In the genomic region with DNA sequence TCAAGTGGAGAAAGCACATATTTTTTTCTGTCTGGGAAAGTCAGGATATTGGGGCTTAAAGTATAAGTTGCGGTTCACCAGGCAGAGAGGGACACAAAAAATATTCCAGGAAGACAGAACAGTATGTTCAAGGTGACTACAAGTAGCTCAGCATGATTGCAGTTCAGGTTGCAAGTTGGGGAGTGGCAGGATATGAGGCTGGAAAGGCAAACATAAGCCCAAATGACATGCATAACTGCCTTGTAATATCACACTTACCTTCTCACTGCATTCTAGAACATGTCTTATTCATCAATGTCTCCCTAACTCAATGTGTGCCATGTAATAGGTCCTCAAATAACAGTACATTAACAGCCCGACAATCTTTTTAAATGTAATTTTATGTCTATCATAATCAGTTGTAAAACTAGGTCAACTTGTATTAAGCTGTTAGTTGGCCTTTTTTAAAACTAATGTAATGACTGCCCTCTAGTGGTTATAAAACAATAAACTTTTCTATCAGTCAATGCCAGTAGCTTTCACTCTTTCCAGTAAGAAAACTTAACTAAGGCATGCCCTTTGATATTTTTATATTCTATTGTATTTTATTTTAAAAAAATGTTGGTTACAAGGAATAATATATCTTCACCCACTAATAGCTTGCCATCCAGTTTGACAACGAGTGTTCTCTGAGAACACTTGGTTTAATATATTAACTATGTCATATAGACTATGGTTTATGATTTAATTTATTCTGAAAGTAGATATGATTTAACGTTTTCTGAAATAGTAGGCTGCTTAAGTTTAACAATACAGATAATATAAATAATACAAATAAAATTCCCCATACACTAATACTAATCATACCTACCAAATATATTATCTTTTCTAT, we compare ENCODE assay signal across 8 cellular contexts. TPM values are rescaled to one million over a fixed set of nuclear protein-coding genes. Genes with fewer than 3 reads are reported as not detected.
A peak's percentile ranks its signal among the peaks of the same experiment; 100 is the strongest.
DNase-seq lines count a peak whose midpoint lies in the region; ATAC-seq and TF ChIP-seq lines count a peak whose summit lies in the region.

No MANE protein-coding gene starts in this region.

- H3K36me3 ChIP-seq in BJ (ENCODE audit: control insufficient read depth, insufficient read depth, low read length) (no peaks in the 10 kb centered on the region), urinary bladder (ENCODE audit: insufficient read depth) (no peaks in the 10 kb centered on the region)

- peak; percentile 83 for ATAC-seq in GM18870 (IDR thresholded peaks at IDR 0.05; ENCODE audit: unreplicated experiment)
- peak; percentile 85 for ATAC-seq in HG03342 (IDR thresholded peaks at IDR 0.05; ENCODE audit: unreplicated experiment)
- peak; percentile 92 for ATAC-seq in left colon

- CTCF ChIA-PET in BJ (lab: Yijun Ruan, JAX) = interaction anchor here (0.7 to 8.6 kb wide), 17 partner anchors 9 to 579 kb away, joined by 3 to 173 read pairs (median 5); no protein-coding TSS in a partner anchor

- H3K4me3 ChIP-seq in BJ (ENCODE audit: low read depth, low read length) = no peak overlapping the region
- H3K4me3 ChIP-seq in urinary bladder (ENCODE audit: low read depth, low read length) = no peak overlapping the region

- no peaks in the 10 kb centered on the region for H3K27me3 ChIP-seq in BJ (ENCODE audit: control insufficient read depth, insufficient read depth, low read length)

- 27% methylated on average over 4 of the region's 4 CpGs for WGBS in urinary bladder

- TF ChIP-seq CTCF in BJ (IDR thresholded peaks at IDR 0.05; ENCODE audit: insufficient read depth, low read depth, low read length) (peak; percentile 32), brain (conservative IDR thresholded peaks at IDR 0.05) (peak; percentile 76)

- H3K36me3 Mint-ChIP-seq in brain = no peaks in the 10 kb centered on the region

- peak overlapping the region in 1 of 5 experiments; percentile 55 for H3K27ac Mint-ChIP-seq in brain

- H3K4me1 Mint-ChIP-seq in brain = peaks cover 5% of the 10 kb centered on the region

- POLR2A ChIA-PET in BJ (lab: Charles Lee) = no interaction called here

- intact Hi-C loops in left colon (cut with DNase I, micrococcal nuclease) = loop anchor here in 1 of 2 donors (5.0 kb wide), 1 partner anchor 146 kb away; no protein-coding TSS in a partner anchor

- no peaks in the 10 kb centered on the region for H3K9me3 Mint-ChIP-seq in brain

- no peak overlapping the region for H3K4me3 Mint-ChIP-seq in brain

- no peaks in the 10 kb centered on the region for H3K27me3 Mint-ChIP-seq in brain

- peak overlapping the region; percentile 38 for H3K27ac ChIP-seq in urinary bladder (ENCODE audit: low read depth)

- H3K4me1 ChIP-seq in urinary bladder (ENCODE audit: insufficient read depth) = no peaks in the 10 kb centered on the region

- peak; percentile 18 for DNase-seq in BJ (ENCODE audit: low read depth)
- peak; percentile 28 for DNase-seq in NCI-H446 treated with DMSO at 0.1 percent for 48 hours (lab: John Stamatoyannopoulos, UW)
- peak; percentile 37 to 72 for DNase-seq in left colon
- DNase-seq in cortex of kidney (lab: John Stamatoyannopoulos, UW) = no peak

RNA-seq across cellular contexts. Expression of a gene that starts 39.4 kb away (rescaled TPM):
- polyA plus RNA-seq in BJ (2011; rRNA removed) (4.5 and 5.4 TPM in 2 replicates), brain (ENCODE audit: insufficient read depth, low read depth, low replicate concordance) (0.59 TPM), urinary bladder (3.7 TPM)
- 1.2 and 1.3 TPM in 2 replicates for polyA minus RNA-seq in BJ (2011; rRNA and poly(A)+ RNA removed)
- total RNA-seq in left colon (under 1 TPM in 1 of 2 donors, not detected in 1; 0.50 TPM), urinary bladder (5.9 TPM)
